Comparison of ENCODE assay signal across 8 cellular contexts in genomic region chr1:45583666-45584350, GRCh38. TPM values are rescaled to one million over a fixed set of nuclear protein-coding genes. Genes with fewer than 3 reads are reported as not detected.
DNase-seq lines count a peak whose midpoint lies in the region; ATAC-seq and TF ChIP-seq lines count a peak whose summit lies in the region.

TSS of gene NASP (plus strand) at chr1:45584041. CDS start at chr1:45584147, 106 bp downstream.

- ATAC-seq in CD4-positive, alpha-beta T cell (ENCODE audit: poor library complexity) = peak; percentile 53
- ATAC-seq in GM19395 (IDR thresholded peaks at IDR 0.05; ENCODE audit: unreplicated experiment) (peak; percentile 54), HG03521 (IDR thresholded peaks at IDR 0.05; ENCODE audit: unreplicated experiment) (peak; percentile 44), right lobe of liver (peak; percentile 76 to 84 (median 82))

- no peaks in the 10 kb centered on the region for H3K9me3 ChIP-seq in CD4-positive, alpha-beta T cell (ENCODE audit: control insufficient read depth, low read length)
- no peaks in the 10 kb centered on the region for H3K9me3 ChIP-seq in right lobe of liver

- intact Hi-C loops in CD4-positive, alpha-beta T cell (cut with DNase I, micrococcal nuclease) = loop anchor here (1.0 to 10.0 kb wide), 12 partner anchors 17 to 1879 kb away; partner anchors contain the start of genes BTBD19 (in 2 of the 2), DYNLT4 (in 2 of the 2), MUTYH (in 2 of the 2) and PLK3 (in 2 of the 2)
- intact Hi-C loops in right lobe of liver (cut with DNase I) = no loop called here

- peak; percentile 84 to 98 (median 91) for DNase-seq in CD4-positive, alpha-beta T cell
- peak; percentile 83 for DNase-seq in NCI-H748 (lab: John Stamatoyannopoulos, UW; ENCODE audit: unreplicated experiment)
- peak; percentile 88 to 92 for DNase-seq in activated CD4-positive, alpha-beta T cell treated with anti-CD3 and anti-CD28 coated beads, Interleukin-2, amount 50 U/mL, for 4 hours
- DNase-seq in dermis blood vessel endothelial cell = peak; percentile 85
- peak; percentile 88 to 90 (median 90) for DNase-seq in right lobe of liver
- DNase-seq in stimulated activated CD4-positive, alpha-beta T cell treated with anti-CD3 and anti-CD28 coated beads, Interleukin-4, amount 100 ng/mL, for 24 hours = peak; percentile 93

- peaks cover 16% of the 10 kb centered on the region for H3K36me3 Mint-ChIP-seq in CD4-positive, alpha-beta T cell (ENCODE audit: low read depth)

- peaks cover 38% of the 10 kb centered on the region for H3K4me1 Mint-ChIP-seq in CD4-positive, alpha-beta T cell (ENCODE audit: low read depth)

- peak; percentile 71 for TF ChIP-seq POLR2A in right lobe of liver (IDR thresholded peaks at IDR 0.05)

- no peak for TF ChIP-seq CTCF in CD4-positive, alpha-beta T cell (IDR thresholded peaks at IDR 0.05)
- TF ChIP-seq CTCF in right lobe of liver (IDR thresholded peaks at IDR 0.05) = no peak

- 0% methylated on average over 26 of the region's 41 CpGs for WGBS in right lobe of liver (ENCODE audit: insufficient coverage, low coverage, low lambda C conversion rate, missing lambda C conversion rate)

- no peaks in the 10 kb centered on the region for H3K9me3 Mint-ChIP-seq in CD4-positive, alpha-beta T cell

- peaks cover 0 to 9% (median 3%) of the 10 kb centered on the region in 4 donors for H3K4me1 ChIP-seq in right lobe of liver

- H3K4me3 Mint-ChIP-seq in CD4-positive, alpha-beta T cell = peak within 1 kb of the TSS; percentile 94

- H3K27me3 Mint-ChIP-seq in CD4-positive, alpha-beta T cell = no peaks in the 10 kb centered on the region

- peak within 1 kb of the TSS; percentile 93 for H3K27ac Mint-ChIP-seq in CD4-positive, alpha-beta T cell

- POLR2A ChIA-PET in CD4-positive, alpha-beta T cell (lab: Charles Lee) = interaction anchor here (0.7 to 5.0 kb wide), 13 partner anchors 33 to 862 kb away, joined by 3 to 65 read pairs (median 11); partner anchors contain the start of genes AKR1A1, CCDC163, GPBP1L1 and HECTD3

- peak within 1 kb of the TSS; percentile 95 for H3K27ac ChIP-seq in CD4-positive, alpha-beta T cell (ENCODE audit: low read depth, low read length)
- H3K27ac ChIP-seq in right lobe of liver = peak within 1 kb of the TSS; percentile 79 to 93 (median 87)

- H3K36me3 ChIP-seq in right lobe of liver = no peaks in the 10 kb centered on the region

- H3K27me3 ChIP-seq in CD4-positive, alpha-beta T cell (ENCODE audit: control insufficient read depth, insufficient read depth, low read length) = no peaks in the 10 kb centered on the region
- no peaks in the 10 kb centered on the region for H3K27me3 ChIP-seq in right lobe of liver

- CTCF ChIA-PET in CD4-positive, alpha-beta T cell (lab: Charles Lee) = interaction anchor here (0.6 to 2.4 kb wide), 4 partner anchors 58 to 102 kb away, joined by 3 to 6 read pairs (median 4); partner anchors contain the start of genes GPBP1L1 and PRDX1

- peak within 1 kb of the TSS; percentile 85 to 97 (median 94) for H3K4me3 ChIP-seq in right lobe of liver

RNA-seq across cellular contexts. Expression of gene NASP, which starts in this region (rescaled TPM):
- 100 to 1,000 TPM; 110 to 112 TPM for total RNA-seq in CD4-positive, alpha-beta T cell
- total RNA-seq in dermis blood vessel endothelial cell (88.2 and 114 TPM in 2 replicates), right lobe of liver (10 to 100 TPM; 21.8 to 31.9 (median 26.1) TPM)

Comparison
In these comparisons a context has a peak if more than half of its experiments do, and no peak if none do; other contexts are left out.
1. Peak in every context shown above with its lines: DNase-seq, ATAC-seq, H3K4me3 ChIP-seq and H3K27ac ChIP-seq.
2. intact Hi-C loops: an anchor here in CD4-positive, alpha-beta T cell (1.0 to 10.0 kb wide); none called in right lobe of liver.